ENCODE assay signal across 19 cellular contexts in genomic region chr7:28579571-28579970, GRCh38.
A peak's percentile ranks its signal among the peaks of the same experiment; 100 is the strongest.
DNase-seq lines count a peak whose midpoint lies in the region; ATAC-seq and FAIRE-seq lines count a peak whose summit lies in the region.
"Had no signal": no experiment of that assay in that cellular context is flagged by ENCODE, and none has a peak within 500 bp of the region (broad histone marks: within the 10 kb centered on the region; RNA-seq: fewer than 3 reads in every experiment).

No MANE protein-coding gene starts in this region.

- H3K23ac ChIP-seq in trophoblast cell (ENCODE audit: low read length) = no peak overlapping the region

- no peak overlapping the region for H3K18ac ChIP-seq in trophoblast cell (ENCODE audit: low read length)

- no peak overlapping the region for H4K91ac ChIP-seq in trophoblast cell (ENCODE audit: low read depth, low read length)

- no peak overlapping the region for H4K12ac ChIP-seq in trophoblast cell (ENCODE audit: low read depth, low read length)

- no peaks in the 10 kb centered on the region for H3K27me3 ChIP-seq in trophoblast cell (ENCODE audit: insufficient read depth, low read length)
- H3K27me3 ChIP-seq: BLaER1 had no signal

- no peak overlapping the region for H3K9ac ChIP-seq in trophoblast cell (ENCODE audit: low read length)
- H3K9ac ChIP-seq: BLaER1 had no signal

- ATAC-seq in GM21786 (IDR thresholded peaks at IDR 0.05; ENCODE audit: unreplicated experiment) = no peak

- no peak overlapping the region for H3K14ac ChIP-seq in trophoblast cell (ENCODE audit: low read length)

- no peaks in the 10 kb centered on the region for H3K9me3 ChIP-seq in trophoblast cell (ENCODE audit: insufficient read depth, low read depth, low read length)

- no peak overlapping the region for H2BK120ac ChIP-seq in trophoblast cell (ENCODE audit: insufficient read depth, low read length, poor library complexity)

- H3K27ac ChIP-seq in trophoblast cell (ENCODE audit: low read depth, low read length) (no peak overlapping the region), caudate nucleus (ENCODE audit: low read depth, low read length) (no peak overlapping the region)
- H3K27ac ChIP-seq: BLaER1 had no signal

- WGBS in trophoblast cell (ENCODE audit: extremely low coverage, insufficient coverage, insufficient read length) = no CpG with 5 or more reads among the region's 3 CpGs

- H3K36me3 ChIP-seq in trophoblast cell (ENCODE audit: control insufficient read depth in 1 of 2, insufficient read depth in 2 of 2, low read length in 2 of 2) = no peaks in the 10 kb centered on the region
- H3K36me3 ChIP-seq: BLaER1 had no signal

- H2AK5ac ChIP-seq in trophoblast cell (ENCODE audit: low read length) = no peak overlapping the region

- peak; percentile 93 for FAIRE-seq in RCC 7860 (lab: Jason Lieb, UNC)
- FAIRE-seq: GM12892 had no signal

- peaks cover 2% of the 10 kb centered on the region for H3K79me2 ChIP-seq in trophoblast cell (ENCODE audit: control insufficient read depth, insufficient read depth, low read length, poor library complexity)

- no peaks in the 10 kb centered on the region for H3K79me1 ChIP-seq in trophoblast cell (ENCODE audit: low read length)

- no peak overlapping the region for H2BK5ac ChIP-seq in trophoblast cell (ENCODE audit: low read depth, low read length, poor library complexity)

- H2BK12ac ChIP-seq in trophoblast cell (ENCODE audit: low read length) = no peak overlapping the region

- DNase-seq in Caki2 (ENCODE audit: low read depth) (peak; percentile 54), RCC 7860 (ENCODE audit: low spot score) (peak; percentile 89), glomerular visceral epithelial cell (ENCODE audit: extremely low spot score) (peak; percentile 61), trophoblast cell (peak; percentile 89 to 97), caudate nucleus (lab: John Stamatoyannopoulos, UW) (no peak), DMS 273 (lab: John Stamatoyannopoulos, UW; ENCODE audit: unreplicated experiment) (no peak)
- DNase-seq: 8988T; AML-193; Calu3; CD4-positive, CD25-positive, alpha-beta regulatory T cell; DMS79; GDM1; GOT3; H9; IMR-90; KBM-7 had no signal

- H4K8ac ChIP-seq in trophoblast cell (ENCODE audit: low read depth, low read length) = no peak overlapping the region

- no peak overlapping the region for H2AFZ ChIP-seq in trophoblast cell (ENCODE audit: insufficient read depth, low read length, poor library complexity)

- no peak overlapping the region for H3K4me2 ChIP-seq in trophoblast cell (ENCODE audit: low read length)
- H3K4me2 ChIP-seq: BLaER1 had no signal

- H3K4ac ChIP-seq in trophoblast cell (ENCODE audit: low read depth, low read length) = no peak overlapping the region

- H3K4me1 ChIP-seq in trophoblast cell (ENCODE audit: control insufficient read depth in 1 of 2, insufficient read depth in 2 of 2, low read length in 2 of 2) = peaks cover 3% of the 10 kb centered on the region in 2 experiments

- in situ Hi-C loops in Caki2 (cut with HindIII; ENCODE audit: low pct_unique_long_range_greater_than_20kb, low sequenced_read_pairs) = no loop called here

- H3K4me3 ChIP-seq in trophoblast cell (ENCODE audit: low read depth, low read length) = no peak overlapping the region
- H3K4me3 ChIP-seq: BLaER1 had no signal

Comparison
In these comparisons a context has a peak if more than half of its experiments do, and no peak if none do; other contexts are left out.
1. DNase-seq: peak in Caki2 (single experiment), RCC 7860 (single experiment), glomerular visceral epithelial cell (single experiment) and trophoblast cell (2 of 2); none in caudate nucleus (0 of 61) and DMS 273 (single experiment).